ENCODE assay signal across 13 cellular contexts in genomic region chr14:74614508-74615495, GRCh38. TPM values are rescaled to one million over a fixed set of nuclear protein-coding genes. Genes with fewer than 3 reads are reported as not detected.
A peak's percentile ranks its signal among the peaks of the same experiment; 100 is the strongest.
DNase-seq lines count a peak whose midpoint lies in the region; ATAC-seq and TF ChIP-seq lines count a peak whose summit lies in the region.
"Had no signal": no experiment of that assay in that cellular context is flagged by ENCODE, and none has a peak within 500 bp of the region (broad histone marks: within the 10 kb centered on the region; RNA-seq: fewer than 3 reads in every experiment).

No MANE protein-coding gene starts in this region.

- no peaks in the 10 kb centered on the region for H3K9me3 Mint-ChIP-seq in activated CD4-positive, alpha-beta memory T cell treated with anti-CD3 and anti-CD28 coated beads for 36 hours
- no peaks in the 10 kb centered on the region for H3K9me3 Mint-ChIP-seq in activated CD4-positive, alpha-beta memory T cell treated with anti-CD3 and anti-CD28 coated beads, Interleukin-2, amount 10 ng/mL, durations not matched to agents 7 days and 5 days
- no peaks in the 10 kb centered on the region for H3K9me3 Mint-ChIP-seq in stimulated activated naive B cell treated with anti-CD40 and anti-IgM and Interleukin-4, amounts not matched to agents 10 μg/mL and 1 μg/mL and 100 μg/mL, for 72 hours
- no peaks in the 10 kb centered on the region for H3K9me3 Mint-ChIP-seq in stimulated activated effector memory CD8-positive, alpha-beta T cell treated with anti-CD3 and anti-CD28 coated beads, Interleukin-12 subunit alpha, Interleukin-12 subunit beta, amount 100 ng/mL, for 72 hours
- H3K9me3 Mint-ChIP-seq in activated T-cell treated with anti-CD3 and anti-CD28 coated beads, Interleukin-2, amount 50 U/mL, for 4 hours: no peaks in the 10 kb centered on the region

- peak; percentile 32 for DNase-seq in activated CD4-positive, alpha-beta memory T cell treated with anti-CD3 and anti-CD28 coated beads for 36 hours
- DNase-seq in activated CD4-positive, alpha-beta memory T cell treated with anti-CD3 and anti-CD28 coated beads, Interleukin-2, amount 10 ng/mL, durations not matched to agents 7 days and 5 days: no peak
- DNase-seq in NCI-H69 (lab: John Stamatoyannopoulos, UW): peak; percentile 60
- DNase-seq in epithelial cell of esophagus (ENCODE audit: low read depth): peak; percentile 69
- DNase-seq in stimulated activated naive B cell treated with anti-CD40 and anti-IgM and Interleukin-4, amounts not matched to agents 10 μg/mL and 1 μg/mL and 100 μg/mL, for 72 hours: no peak
- no peak for DNase-seq in stimulated activated effector memory CD8-positive, alpha-beta T cell treated with anti-CD3 and anti-CD28 coated beads, Interleukin-12 subunit alpha, Interleukin-12 subunit beta, amount 100 ng/mL, for 72 hours (ENCODE audit: low spot score in 2 of 2)
- no peak for DNase-seq in activated T-cell treated with anti-CD3 and anti-CD28 coated beads, Interleukin-2, amount 50 U/mL, for 4 hours
- DNase-seq: left colon, NCI-H1694, Peyer's patch, retina, upper lobe of right lung had no signal

- ATAC-seq in stimulated activated naive B cell treated with anti-CD40 and anti-IgM and Interleukin-4, amounts not matched to agents 10 μg/mL and 1 μg/mL and 100 μg/mL, for 72 hours (replicated peaks): peak; percentile 15 to 33
- ATAC-seq in stimulated activated effector memory CD8-positive, alpha-beta T cell treated with anti-CD3 and anti-CD28 coated beads, Interleukin-12 subunit alpha, Interleukin-12 subunit beta, amount 100 ng/mL, for 72 hours: no peak
- no peak for ATAC-seq in HG03196 (IDR thresholded peaks at IDR 0.05; ENCODE audit: unreplicated experiment)
- ATAC-seq in activated T-cell treated with anti-CD3 and anti-CD28 coated beads, Interleukin-2, amount 50 U/mL, for 4 hours: no peak
- ATAC-seq: left colon, upper lobe of right lung had no signal

- no peaks in the 10 kb centered on the region for H3K36me3 Mint-ChIP-seq in activated CD4-positive, alpha-beta memory T cell treated with anti-CD3 and anti-CD28 coated beads for 36 hours
- H3K36me3 Mint-ChIP-seq in activated CD4-positive, alpha-beta memory T cell treated with anti-CD3 and anti-CD28 coated beads, Interleukin-2, amount 10 ng/mL, durations not matched to agents 7 days and 5 days (ENCODE audit: low read depth): no peaks in the 10 kb centered on the region
- no peaks in the 10 kb centered on the region for H3K36me3 Mint-ChIP-seq in stimulated activated naive B cell treated with anti-CD40 and anti-IgM and Interleukin-4, amounts not matched to agents 10 μg/mL and 1 μg/mL and 100 μg/mL, for 72 hours
- H3K36me3 Mint-ChIP-seq in stimulated activated effector memory CD8-positive, alpha-beta T cell treated with anti-CD3 and anti-CD28 coated beads, Interleukin-12 subunit alpha, Interleukin-12 subunit beta, amount 100 ng/mL, for 72 hours: peaks cover 15% of the 10 kb centered on the region
- no peaks in the 10 kb centered on the region for H3K36me3 Mint-ChIP-seq in activated T-cell treated with anti-CD3 and anti-CD28 coated beads, Interleukin-2, amount 50 U/mL, for 4 hours (ENCODE audit: insufficient read depth)

- no peak overlapping the region for H3K27ac Mint-ChIP-seq in activated CD4-positive, alpha-beta memory T cell treated with anti-CD3 and anti-CD28 coated beads for 36 hours
- H3K27ac Mint-ChIP-seq in activated CD4-positive, alpha-beta memory T cell treated with anti-CD3 and anti-CD28 coated beads, Interleukin-2, amount 10 ng/mL, durations not matched to agents 7 days and 5 days: no peak overlapping the region
- H3K27ac Mint-ChIP-seq in stimulated activated naive B cell treated with anti-CD40 and anti-IgM and Interleukin-4, amounts not matched to agents 10 μg/mL and 1 μg/mL and 100 μg/mL, for 72 hours: peak overlapping the region; percentile 43
- H3K27ac Mint-ChIP-seq in stimulated activated effector memory CD8-positive, alpha-beta T cell treated with anti-CD3 and anti-CD28 coated beads, Interleukin-12 subunit alpha, Interleukin-12 subunit beta, amount 100 ng/mL, for 72 hours: no peak overlapping the region

- H3K27me3 Mint-ChIP-seq in activated CD4-positive, alpha-beta memory T cell treated with anti-CD3 and anti-CD28 coated beads for 36 hours: peaks cover 14% of the 10 kb centered on the region
- peaks cover 56% of the 10 kb centered on the region for H3K27me3 Mint-ChIP-seq in activated CD4-positive, alpha-beta memory T cell treated with anti-CD3 and anti-CD28 coated beads, Interleukin-2, amount 10 ng/mL, durations not matched to agents 7 days and 5 days
- peaks cover 28 to 36% of the 10 kb centered on the region in 2 donors for H3K27me3 Mint-ChIP-seq in stimulated activated naive B cell treated with anti-CD40 and anti-IgM and Interleukin-4, amounts not matched to agents 10 μg/mL and 1 μg/mL and 100 μg/mL, for 72 hours
- H3K27me3 Mint-ChIP-seq in activated T-cell treated with anti-CD3 and anti-CD28 coated beads, Interleukin-2, amount 50 U/mL, for 4 hours (ENCODE audit: low read depth): peaks cover 9% of the 10 kb centered on the region

- POLR2A ChIA-PET in activated CD4-positive, alpha-beta memory T cell treated with anti-CD3 and anti-CD28 coated beads for 36 hours (lab: Charles Lee): no interaction called here
- POLR2A ChIA-PET in activated CD4-positive, alpha-beta memory T cell treated with anti-CD3 and anti-CD28 coated beads, Interleukin-2, amount 10 ng/mL, durations not matched to agents 7 days and 5 days (lab: Charles Lee): no interaction called here

- intact Hi-C loops in activated CD4-positive, alpha-beta memory T cell treated with anti-CD3 and anti-CD28 coated beads for 36 hours (cut with micrococcal nuclease): loop anchor here (5.0 kb wide), 1 partner anchor 123 kb away; the partner anchor contains the start of genes ISCA2 and NPC2

- H3K4me3 ChIP-seq in epithelial cell of esophagus (ENCODE audit: low read length): no peak overlapping the region
- H3K4me3 ChIP-seq: Peyer's patch, upper lobe of right lung had no signal

- CTCF ChIA-PET in activated CD4-positive, alpha-beta memory T cell treated with anti-CD3 and anti-CD28 coated beads for 36 hours (lab: Charles Lee): no interaction called here
- CTCF ChIA-PET in activated CD4-positive, alpha-beta memory T cell treated with anti-CD3 and anti-CD28 coated beads, Interleukin-2, amount 10 ng/mL, durations not matched to agents 7 days and 5 days (lab: Charles Lee): no interaction called here

- no peak overlapping the region for H3K4me3 Mint-ChIP-seq in activated CD4-positive, alpha-beta memory T cell treated with anti-CD3 and anti-CD28 coated beads for 36 hours
- no peak overlapping the region for H3K4me3 Mint-ChIP-seq in activated CD4-positive, alpha-beta memory T cell treated with anti-CD3 and anti-CD28 coated beads, Interleukin-2, amount 10 ng/mL, durations not matched to agents 7 days and 5 days
- H3K4me3 Mint-ChIP-seq in stimulated activated naive B cell treated with anti-CD40 and anti-IgM and Interleukin-4, amounts not matched to agents 10 μg/mL and 1 μg/mL and 100 μg/mL, for 72 hours: peak overlapping the region in 1 of 2 donors; percentile 15
- no peak overlapping the region for H3K4me3 Mint-ChIP-seq in stimulated activated effector memory CD8-positive, alpha-beta T cell treated with anti-CD3 and anti-CD28 coated beads, Interleukin-12 subunit alpha, Interleukin-12 subunit beta, amount 100 ng/mL, for 72 hours
- no peak overlapping the region for H3K4me3 Mint-ChIP-seq in activated T-cell treated with anti-CD3 and anti-CD28 coated beads, Interleukin-2, amount 50 U/mL, for 4 hours

- TF ChIP-seq CTCF in epithelial cell of esophagus (IDR thresholded peaks at IDR 0.05; ENCODE audit: insufficient read depth, low read depth, low read length, missing control alignments): no peak

- H3K4me1 Mint-ChIP-seq in activated CD4-positive, alpha-beta memory T cell treated with anti-CD3 and anti-CD28 coated beads for 36 hours (ENCODE audit: low read depth): peaks cover 48% of the 10 kb centered on the region
- H3K4me1 Mint-ChIP-seq in activated CD4-positive, alpha-beta memory T cell treated with anti-CD3 and anti-CD28 coated beads, Interleukin-2, amount 10 ng/mL, durations not matched to agents 7 days and 5 days: peaks cover 53% of the 10 kb centered on the region
- H3K4me1 Mint-ChIP-seq in stimulated activated naive B cell treated with anti-CD40 and anti-IgM and Interleukin-4, amounts not matched to agents 10 μg/mL and 1 μg/mL and 100 μg/mL, for 72 hours: peaks cover 52 to 66% of the 10 kb centered on the region in 2 donors
- peaks cover 62% of the 10 kb centered on the region for H3K4me1 Mint-ChIP-seq in stimulated activated effector memory CD8-positive, alpha-beta T cell treated with anti-CD3 and anti-CD28 coated beads, Interleukin-12 subunit alpha, Interleukin-12 subunit beta, amount 100 ng/mL, for 72 hours
- H3K4me1 Mint-ChIP-seq in activated T-cell treated with anti-CD3 and anti-CD28 coated beads, Interleukin-2, amount 50 U/mL, for 4 hours (ENCODE audit: low read depth): peaks cover 48% of the 10 kb centered on the region

RNA-seq across cellular contexts. Expression of gene LTBP2, which starts 2.8 kb away (rescaled TPM):
- total RNA-seq in activated CD4-positive, alpha-beta memory T cell treated with anti-CD3 and anti-CD28 coated beads for 36 hours: under 1 TPM; 0.10 to 0.31 TPM
- total RNA-seq in activated CD4-positive, alpha-beta memory T cell treated with anti-CD3 and anti-CD28 coated beads, Interleukin-2, amount 10 ng/mL, durations not matched to agents 7 days and 5 days: under 1 TPM; 0.28 to 0.40 TPM
- total RNA-seq in activated T-cell treated with anti-CD3 and anti-CD28 coated beads, Interleukin-2, amount 50 U/mL, for 4 hours: under 1 TPM; 0.21 to 0.35 (median 0.30) TPM

Comparison
In these comparisons a context has a peak if more than half of its experiments do, and no peak if none do; other contexts are left out.
1. DNase-seq: peak in activated CD4-positive, alpha-beta memory T cell treated with anti-CD3 and anti-CD28 coated beads for 36 hours (single experiment), NCI-H69 (single experiment) and epithelial cell of esophagus (single experiment); none in activated CD4-positive, alpha-beta memory T cell treated with anti-CD3 and anti-CD28 coated beads, Interleukin-2, amount 10 ng/mL, durations not matched to agents 7 days and 5 days (single experiment), stimulated activated naive B cell treated with anti-CD40 and anti-IgM and Interleukin-4, amounts not matched to agents 10 μg/mL and 1 μg/mL and 100 μg/mL, for 72 hours (single experiment), stimulated activated effector memory CD8-positive, alpha-beta T cell treated with anti-CD3 and anti-CD28 coated beads, Interleukin-12 subunit alpha, Interleukin-12 subunit beta, amount 100 ng/mL, for 72 hours (0 of 2) and activated T-cell treated with anti-CD3 and anti-CD28 coated beads, Interleukin-2, amount 50 U/mL, for 4 hours (single experiment).
2. ATAC-seq: peak in stimulated activated naive B cell treated with anti-CD40 and anti-IgM and Interleukin-4, amounts not matched to agents 10 μg/mL and 1 μg/mL and 100 μg/mL, for 72 hours (2 of 2); none in stimulated activated effector memory CD8-positive, alpha-beta T cell treated with anti-CD3 and anti-CD28 coated beads, Interleukin-12 subunit alpha, Interleukin-12 subunit beta, amount 100 ng/mL, for 72 hours (single experiment), HG03196 (single experiment) and activated T-cell treated with anti-CD3 and anti-CD28 coated beads, Interleukin-2, amount 50 U/mL, for 4 hours (0 of 2).